In genomic region chr4:38123555-38123954, GRCh38 we compare ENCODE assay signal across 19 cellular contexts.
DNase-seq lines count a peak whose midpoint lies in the region; ATAC-seq, FAIRE-seq and TF ChIP-seq lines count a peak whose summit lies in the region.
"Had no signal": no experiment of that assay in that cellular context is flagged by ENCODE, and none has a peak within 500 bp of the region (broad histone marks: within the 10 kb centered on the region; RNA-seq: fewer than 3 reads in every experiment).

No MANE protein-coding gene starts in this region.

- no peak overlapping the region for H4K91ac ChIP-seq in mesenchymal stem cell (ENCODE audit: low read length)

- peaks cover 5% of the 10 kb centered on the region for H3K79me1 ChIP-seq in mesenchymal stem cell (replicated peaks; ENCODE audit: low read length, poor library complexity, severe bottlenecking)

- no peak for TF ChIP-seq POLR2A in HepG2 (IDR thresholded peaks at IDR 0.05; ENCODE audit: insufficient read depth in 1 of 2, low read depth in 2 of 2, low read length in 2 of 2)
- TF ChIP-seq POLR2A in right lobe of liver (IDR thresholded peaks at IDR 0.05), result no peak
- no peak for TF ChIP-seq POLR2A in uterus (IDR thresholded peaks at IDR 0.05)
- TF ChIP-seq POLR2A in sigmoid colon (IDR thresholded peaks at IDR 0.05), result no peak

- H3K4me3 ChIP-seq in HepG2 (replicated peaks in 1 of 3; ENCODE audit: insufficient read depth in 1 of 3, low read depth in 2 of 3, low read length in 3 of 3) (no peak overlapping the region), right lobe of liver (no peak overlapping the region), mesenchymal stem cell (ENCODE audit: insufficient read depth in 1 of 2, low read depth in 1 of 2, low read length in 2 of 2) (no peak overlapping the region), uterus (no peak overlapping the region), sigmoid colon (no peak overlapping the region)
- H3K4me3 ChIP-seq: BLaER1 treated with 17β-estradiol and CSF1 and Interleukin-3, amounts not matched to agents 10 nM and 100 nM; K562 had no signal

- H3K36me3 ChIP-seq in HepG2 (replicated peaks in 1 of 2; ENCODE audit: control insufficient read depth in 1 of 2, insufficient read depth in 2 of 2, low read length in 2 of 2) (peaks cover 3 to 20% of the 10 kb centered on the region in 2 experiments; a peak in 4 of 5 replicates), right lobe of liver (peaks cover 0 to 9% (median 1%) of the 10 kb centered on the region in 4 donors), mesenchymal stem cell (ENCODE audit: control insufficient read depth in 1 of 2, insufficient read depth in 2 of 2, low read depth in 1 of 2, low read length in 2 of 2) (peaks cover 4 to 8% of the 10 kb centered on the region in 2 experiments), uterus (no peaks in the 10 kb centered on the region), sigmoid colon (peaks cover 3 to 84% (median 14%) of the 10 kb centered on the region in 4 donors)

- no peak overlapping the region for H2BK120ac ChIP-seq in mesenchymal stem cell (ENCODE audit: low read depth, low read length)

- CTCF ChIA-PET in HepG2 (lab: Yijun Ruan, JAX; ENCODE audit: low intra/inter-chr PET ratio, low total read pairs), result no interaction called here

- H3K4ac ChIP-seq in mesenchymal stem cell (ENCODE audit: low read depth in 1 of 2, low read length in 2 of 2), result peak overlapping the region in 1 of 2 experiments; percentile 71

- WGBS in HepG2 (ENCODE audit: low lambda C conversion rate), result 91% methylated on average over 3 of the region's 5 CpGs
- 62% methylated on average over 3 of the region's 5 CpGs for WGBS in right lobe of liver (ENCODE audit: insufficient coverage, low coverage, low lambda C conversion rate, missing lambda C conversion rate)
- 89% methylated on average over 5 of the region's 5 CpGs for WGBS in mesenchymal stem cell
- 82 to 83% methylated on average over 5 of the region's 5 CpGs for WGBS in sigmoid colon, 2 donors

- TF ChIP-seq RAD21 in HepG2 (CRISPR knock-in tag; IDR thresholded peaks at IDR 0.05), result no peak

- H3K4me2 ChIP-seq in HepG2 (ENCODE audit: low read depth, low read length) (no peak overlapping the region), mesenchymal stem cell (ENCODE audit: low read length, poor library complexity, severe bottlenecking) (no peak overlapping the region)
- H3K4me2 ChIP-seq: BLaER1 treated with 17β-estradiol and CSF1 and Interleukin-3, amounts not matched to agents 10 nM and 100 nM had no signal

- H3K27ac ChIP-seq in HepG2 (ENCODE audit: extremely low read length, insufficient read depth, low read length) (no peak overlapping the region), right lobe of liver (no peak overlapping the region), mesenchymal stem cell (ENCODE audit: low read length, poor library complexity, severe bottlenecking) (no peak overlapping the region), uterus (peak overlapping the region; percentile 59 to 82), sigmoid colon (no peak overlapping the region)
- H3K27ac ChIP-seq: BLaER1 treated with 17β-estradiol and CSF1 and Interleukin-3, amounts not matched to agents 10 nM and 100 nM had no signal

- H3K9me3 ChIP-seq in HepG2 (ENCODE audit: low read length), result no peaks in the 10 kb centered on the region
- H3K9me3 ChIP-seq in right lobe of liver, result no peaks in the 10 kb centered on the region
- no peaks in the 10 kb centered on the region for H3K9me3 ChIP-seq in mesenchymal stem cell (ENCODE audit: control insufficient read depth, low read length)
- no peaks in the 10 kb centered on the region for H3K9me3 ChIP-seq in uterus
- no peaks in the 10 kb centered on the region for H3K9me3 ChIP-seq in sigmoid colon
- H3K9me3 ChIP-seq: BLaER1 treated with 17β-estradiol and CSF1 and Interleukin-3, amounts not matched to agents 10 nM and 100 nM had no signal

- no peaks in the 10 kb centered on the region for H4K20me1 ChIP-seq in HepG2 (ENCODE audit: insufficient read depth, low read length)
- H4K20me1 ChIP-seq: BLaER1 treated with 17β-estradiol and CSF1 and Interleukin-3, amounts not matched to agents 10 nM and 100 nM had no signal

- H3K27me3 ChIP-seq in HepG2 (ENCODE audit: control insufficient read depth in 1 of 2, insufficient read depth in 2 of 2, low read length in 2 of 2) (no peaks in the 10 kb centered on the region), right lobe of liver (no peaks in the 10 kb centered on the region), mesenchymal stem cell (ENCODE audit: control insufficient read depth in 1 of 2, insufficient read depth in 1 of 2, low read length in 2 of 2) (no peaks in the 10 kb centered on the region), uterus (no peaks in the 10 kb centered on the region), sigmoid colon (no peaks in the 10 kb centered on the region)
- H3K27me3 ChIP-seq: BLaER1 treated with 17β-estradiol and CSF1 and Interleukin-3, amounts not matched to agents 10 nM and 100 nM had no signal

- ATAC-seq in HepG2 (no peak), right lobe of liver (no peak), Right ventricle myocardium inferior (no peak)
- ATAC-seq: HCT116, K562, Panc1 had no signal

- peak overlapping the region; percentile 11 for H2AK5ac ChIP-seq in mesenchymal stem cell (ENCODE audit: low read length, severe bottlenecking)

- no peak for FAIRE-seq in HepG2 (lab: Jason Lieb, UNC)
- FAIRE-seq: K562 had no signal

- BruUV-seq in HepG2 (replicated peaks; lab: Mats Ljungman, UMichigan), result no TSS peak

- H2BK5ac ChIP-seq in mesenchymal stem cell (ENCODE audit: low read depth, low read length, poor library complexity, severe bottlenecking), result no peak overlapping the region

- in situ Hi-C loops in HepG2 (cut with HindIII; ENCODE audit: extremely low pct_ligation_motif_present, low pct_unique_long_range_greater_than_20kb), result no loop called here

- H3K4me1 ChIP-seq in HepG2 (ENCODE audit: insufficient read depth, low read length), result peaks cover 64% of the 10 kb centered on the region
- peaks cover 0 to 5% (median 2%) of the 10 kb centered on the region in 4 donors for H3K4me1 ChIP-seq in right lobe of liver
- H3K4me1 ChIP-seq in mesenchymal stem cell (ENCODE audit: control insufficient read depth, insufficient read depth, low read depth, low read length), result peaks cover 16% of the 10 kb centered on the region
- H3K4me1 ChIP-seq in uterus, result peaks cover 0 to 18% of the 10 kb centered on the region in 2 donors
- peaks cover 0 to 30% (median 19%) of the 10 kb centered on the region in 4 donors for H3K4me1 ChIP-seq in sigmoid colon

- H2AFZ ChIP-seq in HepG2 (ENCODE audit: low read length), result no peak overlapping the region
- no peak overlapping the region for H2AFZ ChIP-seq in mesenchymal stem cell (ENCODE audit: low read depth, low read length)

- TF ChIP-seq EP300 in HepG2 (IDR thresholded peaks at IDR 0.05; ENCODE audit: low read depth in 2 of 2, low read length in 2 of 2) (no peak), HepG2 (CRISPR knock-in tag; IDR thresholded peaks at IDR 0.05; ENCODE audit: borderline replicate concordance) (no peak), sigmoid colon (IDR thresholded peaks at IDR 0.05) (no peak)

- peak overlapping the region in 1 of 2 experiments; percentile 93 for H3K18ac ChIP-seq in mesenchymal stem cell (ENCODE audit: low read depth in 1 of 2, low read length in 2 of 2)

- TF ChIP-seq CTCF in HepG2 (CRISPR knock-in tag; IDR thresholded peaks at IDR 0.05), result no peak
- TF ChIP-seq CTCF in right lobe of liver (IDR thresholded peaks at IDR 0.05), result no peak
- TF ChIP-seq CTCF in uterus (IDR thresholded peaks at IDR 0.05), result no peak
- TF ChIP-seq CTCF in sigmoid colon (IDR thresholded peaks at IDR 0.05), result no peak

- H3K14ac ChIP-seq in mesenchymal stem cell (ENCODE audit: low read length in 2 of 2), result no peak overlapping the region

- no peak overlapping the region for H4K8ac ChIP-seq in mesenchymal stem cell (ENCODE audit: low read length)

- H3K9ac ChIP-seq in HepG2 (ENCODE audit: insufficient read depth, low read depth, low read length) (peak overlapping the region; percentile 24; the same call in 1 of the 2 replicates), mesenchymal stem cell (ENCODE audit: low read length) (no peak overlapping the region)
- H3K9ac ChIP-seq: BLaER1 treated with 17β-estradiol and CSF1 and Interleukin-3, amounts not matched to agents 10 nM and 100 nM had no signal

- intact Hi-C loops in HepG2 (cut with micrococcal nuclease; ENCODE audit: unreplicated experiment) (no loop called here), right lobe of liver (cut with DNase I) (no loop called here), uterus (cut with DNase I; ENCODE audit: low total_unique reads) (no loop called here), sigmoid colon (cut with DNase I) (no loop called here), Right ventricle myocardium inferior (cut with DNase I) (no loop called here)

- H2BK12ac ChIP-seq in mesenchymal stem cell (ENCODE audit: low read length in 2 of 2), result peak overlapping the region in 1 of 2 experiments; percentile 81

- no peaks in the 10 kb centered on the region for H3K79me2 ChIP-seq in HepG2 (ENCODE audit: insufficient read depth, low read length)

- no peak overlapping the region for H3K23ac ChIP-seq in mesenchymal stem cell (ENCODE audit: low read length in 2 of 2)

- DNase-seq in HepG2 (ENCODE audit: low spot score) (no peak), right lobe of liver (no peak), NCI-H146 (lab: John Stamatoyannopoulos, UW) (peak; percentile 67), mesenchymal stem cell (no peak), uterus (no peak), NCI-H128 (lab: John Stamatoyannopoulos, UW; ENCODE audit: unreplicated experiment) (no peak), sigmoid colon (no peak), Right ventricle myocardium inferior (ENCODE audit: missing footprints) (no peak)
- DNase-seq: DMS79, MV-4-11, NCI-H2029, NCI-H2227 treated with DMSO at 0.1 percent for 48 hours, NCI-H510A treated with DMSO at 0.1 percent for 48 hours, NCI-H82, T-helper 2 cell had no signal

- H2BK15ac ChIP-seq in mesenchymal stem cell (ENCODE audit: low read depth, poor library complexity, severe bottlenecking), result no peak overlapping the region

- POLR2A ChIA-PET in HepG2 (lab: Yijun Ruan, JAX), result interaction anchor here (2.1 kb wide), 1 partner anchor 9 kb away, joined by 6 read pairs; no protein-coding TSS in a partner anchor

TF ChIP-seq in HepG2, 621 proteins besides CTCF, POLR2A, EP300 and RAD21:
- TF ChIP-seq FOXO1 (CRISPR knock-in tag; IDR thresholded peaks at IDR 0.05) (0 out of 2 replicates have a peak, but pooled peaks have one; percentile 13), KLF12 (CRISPR knock-in tag; IDR thresholded peaks at IDR 0.05; ENCODE audit: borderline replicate concordance) (no peak)

Comparison
In these comparisons a context has a peak if more than half of its experiments do, and no peak if none do; other contexts are left out.
1. H3K27ac ChIP-seq: peak in uterus (2 of 2); none in HepG2 (single experiment), right lobe of liver (0 of 3), mesenchymal stem cell (single experiment) and sigmoid colon (0 of 4).